Comparison of ENCODE assay signal across 1 cellular context in the genomic region with DNA sequence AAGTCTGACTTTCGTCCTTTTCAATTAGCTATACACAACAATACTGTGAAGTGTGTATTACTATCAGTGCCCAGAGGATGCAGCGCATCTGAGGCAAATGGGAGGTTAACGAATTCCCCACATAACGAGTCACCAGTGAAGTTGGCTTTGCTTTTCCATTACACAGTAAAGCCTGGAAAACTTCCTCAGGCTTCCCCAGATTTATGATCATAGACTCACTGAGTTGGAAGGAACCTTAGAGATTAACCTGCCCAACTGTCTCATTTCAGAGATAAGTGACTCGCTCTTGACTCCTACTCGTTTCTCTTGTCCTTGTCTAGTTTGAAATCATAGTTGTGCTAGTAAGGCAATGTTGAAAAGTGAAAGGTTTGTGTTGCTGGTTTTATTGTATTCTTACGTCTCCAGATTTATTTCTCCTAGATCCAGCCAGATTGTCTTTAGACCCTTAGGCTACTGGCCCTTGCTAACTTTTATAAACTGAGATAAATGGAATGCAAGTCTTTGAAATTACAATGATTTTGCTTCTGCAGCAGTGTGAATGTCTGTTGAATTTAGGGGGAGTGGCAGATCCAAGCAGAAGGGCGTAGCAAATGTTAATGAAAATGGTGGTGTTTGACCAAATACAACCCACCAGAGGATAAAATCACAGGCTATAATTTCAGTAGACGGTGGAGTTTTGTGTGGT.
TF ChIP-seq lines count a peak whose summit lies in the region.

No MANE protein-coding gene starts in this region.

TF ChIP-seq in H1, 55 proteins besides CTCF, POLR2A, EP300 and RAD21 (continued from another document):
- no peak for TF ChIP-seq CEBPB (IDR thresholded peaks at IDR 0.05; ENCODE audit: low read depth, low read length)
